1 cellular context compared by ENCODE assay signal in genomic region chr11:64135711-64136110, GRCh38.
TF ChIP-seq lines count a peak whose summit lies in the region.

No MANE protein-coding gene starts in this region.

TF ChIP-seq in H1, 55 proteins besides CTCF, POLR2A, EP300 and RAD21:
- TF ChIP-seq MAX (IDR thresholded peaks at IDR 0.05): no peak
- TF ChIP-seq HDAC2 (IDR thresholded peaks at IDR 0.05; ENCODE audit: borderline replicate concordance in 1 of 2, low read depth in 2 of 2, low read length in 2 of 2): no peak
- no peak for TF ChIP-seq SIN3A (conservative IDR thresholded peaks at IDR 0.05 in 1 of 2, IDR thresholded peaks at IDR 0.05 in 1 of 2; ENCODE audit: low read depth in 1 of 2, low read length in 2 of 2)
- no peak for TF ChIP-seq TCF12 (IDR thresholded peaks at IDR 0.05; ENCODE audit: low read depth, low read length)
- TF ChIP-seq NRF1 (IDR thresholded peaks at IDR 0.05; ENCODE audit: low read depth, low read length): no peak
- TF ChIP-seq ATF3 (IDR thresholded peaks at IDR 0.05; ENCODE audit: insufficient read depth, low read depth, low read length): no peak
